Comparison of ENCODE assay signal across 18 cellular contexts in the genomic region with DNA sequence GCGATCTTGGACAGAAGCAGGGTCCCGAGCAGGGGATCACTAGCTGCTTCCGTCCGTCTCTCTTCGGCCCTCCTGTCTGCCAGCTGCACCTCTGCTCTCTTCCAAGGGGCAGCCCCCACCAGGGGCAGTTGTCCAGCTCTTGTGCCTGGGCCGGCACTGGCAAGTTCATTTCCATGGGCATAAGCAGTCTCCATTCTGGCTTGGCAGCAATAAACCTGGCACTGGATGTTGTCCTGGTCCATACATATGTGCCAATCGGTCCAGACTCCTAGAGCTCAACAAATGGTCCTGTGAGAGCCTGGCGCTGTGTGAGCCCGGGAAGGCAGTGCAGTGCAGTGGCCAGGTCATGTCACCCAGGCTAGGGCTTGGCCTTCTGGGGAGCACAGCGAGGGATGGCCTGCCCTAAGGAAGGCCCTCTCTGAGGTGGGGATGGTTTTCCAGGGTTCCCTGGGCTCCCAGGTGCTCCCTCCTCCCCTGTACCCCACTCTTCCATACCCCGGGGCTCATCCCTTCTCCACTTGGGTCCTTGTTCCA.
DNase-seq lines count a peak whose midpoint lies in the region; FAIRE-seq and TF ChIP-seq lines count a peak whose summit lies in the region.
"Had no signal": no experiment of that assay in that cellular context is flagged by ENCODE, and none has a peak within 500 bp of the region (broad histone marks: within the 10 kb centered on the region; RNA-seq: fewer than 3 reads in every experiment).

No MANE protein-coding gene starts in this region.

- TF ChIP-seq CTCF in kidney (IDR thresholded peaks at IDR 0.05; ENCODE audit: borderline replicate concordance, extremely low read depth, insufficient read depth): no peak
- no peak for TF ChIP-seq CTCF in tibial artery (IDR thresholded peaks at IDR 0.05)

- in situ Hi-C loops in G401 (cut with HindIII; ENCODE audit: low sequenced_read_pairs): no loop called here

- no peak for TF ChIP-seq POLR2A in H54 (IDR thresholded peaks at IDR 0.05; ENCODE audit: low read depth, low read length)

- no peak for FAIRE-seq in kidney (lab: Jason Lieb, UNC)
- FAIRE-seq in H54 (lab: Jason Lieb, UNC): no peak
- FAIRE-seq: D721Med, G401.6, GM12892, GM19239, H1 had no signal

- H3K27ac ChIP-seq in kidney (ENCODE audit: low read depth in 2 of 2, low read length in 2 of 2) (no peak overlapping the region), tibial artery (peak overlapping the region; percentile 52 to 56)
- H3K27ac ChIP-seq: BLaER1 treated with 17β-estradiol and CSF1 and Interleukin-3, amounts not matched to agents 10 nM and 100 nM; GM23248 had no signal

- H3K36me3 ChIP-seq in kidney (ENCODE audit: control insufficient read depth in 1 of 2, insufficient read depth in 2 of 2, low read length in 2 of 2) (no peaks in the 10 kb centered on the region), tibial artery (no peaks in the 10 kb centered on the region)

- peaks cover 0 to 3% of the 10 kb centered on the region in 2 donors for H3K4me1 ChIP-seq in kidney (ENCODE audit: control insufficient read depth in 1 of 2, insufficient read depth in 1 of 2, low read depth in 1 of 2, low read length in 2 of 2)
- H3K4me1 ChIP-seq in tibial artery: peaks cover 0 to 18% (median 15%) of the 10 kb centered on the region in 4 donors

- no peaks in the 10 kb centered on the region for H3K27me3 ChIP-seq in tibial artery

- no peak overlapping the region for H3K9ac ChIP-seq in kidney (ENCODE audit: low read length in 2 of 2)
- H3K9ac ChIP-seq: BLaER1 treated with 17β-estradiol and CSF1 and Interleukin-3, amounts not matched to agents 10 nM and 100 nM; GM23248 had no signal

- H3K4me3 ChIP-seq in kidney (ENCODE audit: low read length in 2 of 2) (no peak overlapping the region), tibial artery (no peak overlapping the region)
- H3K4me3 ChIP-seq: BLaER1 treated with 17β-estradiol and CSF1 and Interleukin-3, amounts not matched to agents 10 nM and 100 nM; GM23248 had no signal

- DNase-seq in G401 (ENCODE audit: low spot score) (peak; percentile 27), kidney (peak; percentile 57), tibial artery (no peak), posterior vena cava (ENCODE audit: low spot score) (no peak), H54 (ENCODE audit: insufficient read length, low spot score) (no peak)
- no peak for DNase-seq in stimulated activated CD4-positive, alpha-beta T cell treated with anti-CD3 and anti-CD28 coated beads, Interleukin-1b, Interleukin-23, amount 100 ng/mL, for 48 hours
- DNase-seq: CD4-positive, alpha-beta T cell; CD8-positive, alpha-beta memory T cell; DMS 273 treated with DMSO at 0.1 percent for 48 hours; DMS79 treated with DMSO at 0.1 percent for 48 hours; H9 had no signal

- peaks cover 0 to 11% of the 10 kb centered on the region in 2 donors for H3K9me3 ChIP-seq in kidney (ENCODE audit: control insufficient read depth in 1 of 2, low read length in 2 of 2)
- peaks cover 0 to 15% (median 3%) of the 10 kb centered on the region in 3 donors for H3K9me3 ChIP-seq in tibial artery

- intact Hi-C loops in kidney (cut with DNase I) (no loop called here), tibial artery (cut with DNase I; ENCODE audit: low total_unique reads) (no loop called here), posterior vena cava (cut with DNase I) (no loop called here)

Comparison
In these comparisons a context has a peak if more than half of its experiments do, and no peak if none do; other contexts are left out.
1. DNase-seq: peak in G401 (single experiment) and kidney (single experiment); none in tibial artery (0 of 2), stimulated activated CD4-positive, alpha-beta T cell treated with anti-CD3 and anti-CD28 coated beads, Interleukin-1b, Interleukin-23, amount 100 ng/mL, for 48 hours (single experiment), posterior vena cava (single experiment) and H54 (single experiment).
2. H3K27ac ChIP-seq: peak in tibial artery (2 of 2); none in kidney (0 of 2).